9 cellular contexts compared by ENCODE assay signal in the genomic region with DNA sequence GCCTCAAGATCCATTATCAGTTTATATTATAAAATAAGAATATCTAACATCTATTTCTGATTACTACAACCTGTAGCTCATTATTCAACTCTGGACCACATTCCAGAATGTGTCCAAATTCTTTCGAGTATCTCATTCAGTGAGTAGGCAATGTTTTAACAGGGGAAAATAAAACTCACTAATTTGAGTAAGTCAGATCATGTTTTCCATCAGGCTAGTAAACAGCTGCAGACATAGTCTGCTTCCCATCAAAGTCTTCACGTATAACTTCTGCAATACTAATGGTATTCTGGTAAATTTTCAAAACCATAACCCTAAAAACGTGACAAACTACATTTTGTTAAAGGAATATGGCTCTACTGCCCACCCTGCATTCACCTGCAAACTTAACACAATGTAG.
"Had no signal": no experiment of that assay in that cellular context is flagged by ENCODE, and none has a peak within 500 bp of the region (broad histone marks: within the 10 kb centered on the region; RNA-seq: fewer than 3 reads in every experiment).

No MANE protein-coding gene starts in this region.

- H2AFZ ChIP-seq: GM23248 had no signal

- H3K4me3 ChIP-seq: GM23248, K562 had no signal

- FAIRE-seq: H1, H54, K562 had no signal

- H3K27ac Mint-ChIP-seq: H9 had no signal

- H3K9ac ChIP-seq: GM23248 had no signal

- ATAC-seq: K562 had no signal

- H3K4me3 Mint-ChIP-seq: H9 had no signal

- H3K9me3 Mint-ChIP-seq: H9 had no signal

- DNase-seq: GM23248, H9, HCEC 1CT, IMR-90, KG1 had no signal

- H3K27ac ChIP-seq: GM23248, HL-60 had no signal
